16 cellular contexts compared by ENCODE assay signal in the genomic region with DNA sequence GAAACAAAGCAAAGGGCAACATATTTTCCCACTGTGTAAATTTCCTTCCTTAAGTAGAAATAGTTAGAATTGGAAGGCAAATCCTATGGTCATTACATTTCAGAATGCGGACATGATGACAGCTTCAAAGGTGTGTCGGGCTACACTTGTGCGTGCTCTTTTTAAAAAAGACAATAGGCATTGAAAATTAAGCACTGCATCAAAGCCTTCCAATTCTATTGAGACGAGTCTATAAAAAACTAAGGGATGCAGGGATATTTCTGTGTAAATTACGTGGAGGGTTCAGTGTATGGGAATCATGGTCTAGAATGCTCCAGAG.
DNase-seq lines count a peak whose midpoint lies in the region; ATAC-seq, FAIRE-seq and TF ChIP-seq lines count a peak whose summit lies in the region.
"Had no signal": no experiment of that assay in that cellular context is flagged by ENCODE, and none has a peak within 500 bp of the region (broad histone marks: within the 10 kb centered on the region; RNA-seq: fewer than 3 reads in every experiment).

No MANE protein-coding gene starts in this region.

- H3K27me3 ChIP-seq in heart right ventricle (no peaks in the 10 kb centered on the region), endothelial cell of umbilical vein (ENCODE audit: control insufficient read depth in 2 of 2, insufficient read depth in 2 of 2, low read length in 2 of 2) (no peaks in the 10 kb centered on the region)

- H2AFZ ChIP-seq in endothelial cell of umbilical vein (ENCODE audit: low read depth, low read length) = no peak overlapping the region

- POLR2A ChIA-PET in endothelial cell of umbilical vein (lab: Charles Lee) = no interaction called here

- no peak overlapping the region for H3K9ac ChIP-seq in endothelial cell of umbilical vein (replicated peaks; ENCODE audit: extremely low read depth, insufficient read depth, low read length)

- no peaks in the 10 kb centered on the region for H3K36me3 Mint-ChIP-seq in osteocyte (ENCODE audit: unreplicated experiment)
- H3K36me3 Mint-ChIP-seq: CD14-positive monocyte; CD8-positive, alpha-beta T cell had no signal

- H3K9me3 Mint-ChIP-seq in osteocyte (ENCODE audit: unreplicated experiment) = no peaks in the 10 kb centered on the region

- no peak for TF ChIP-seq POLR2A in endothelial cell of umbilical vein (IDR thresholded peaks at IDR 0.05; ENCODE audit: low read depth, low read length)
- no peak for TF ChIP-seq POLR2A in GM12892 (IDR thresholded peaks at IDR 0.05; ENCODE audit: low read depth, low read length)

- H3K4me1 ChIP-seq in heart right ventricle (peaks cover 0 to 38% (median 11%) of the 10 kb centered on the region in 9 donors), endothelial cell of umbilical vein (ENCODE audit: control insufficient read depth, extremely low read depth, insufficient read depth, low read length) (no peaks in the 10 kb centered on the region)
- H3K4me1 ChIP-seq: HAP-1 had no signal

- no peaks in the 10 kb centered on the region for H3K9me1 ChIP-seq in endothelial cell of umbilical vein (replicated peaks; ENCODE audit: control insufficient read depth, extremely low read depth, insufficient read depth, low read length)

- H3K4me3 ChIP-seq in heart right ventricle (no peak overlapping the region), endothelial cell of umbilical vein (replicated peaks in 1 of 3; ENCODE audit: insufficient read depth in 1 of 3, low read depth in 1 of 3, low read length in 3 of 3) (no peak overlapping the region)
- H3K4me3 ChIP-seq: HAP-1 had no signal

- DNase-seq in heart right ventricle = no peak
- no peak for DNase-seq in cardiac septum (ENCODE audit: low spot score)
- DNase-seq in endothelial cell of umbilical vein (ENCODE audit: low read depth, low spot score) = no peak
- DNase-seq in osteocyte (ENCODE audit: extremely low spot score, unreplicated experiment) = no peak
- no peak for DNase-seq in SHP77 (lab: John Stamatoyannopoulos, UW)
- no peak for DNase-seq in GM12892 (ENCODE audit: insufficient read length)
- DNase-seq in activated effector memory CD4-positive, alpha-beta T cell treated with anti-CD3 and anti-CD28 coated beads, Interleukin-2, amount 50 U/mL, for 16 hours = no peak
- DNase-seq: CD8-positive, alpha-beta T cell; COR-L47; DND-41; GF-D8 had no signal

- H3K4me2 ChIP-seq in endothelial cell of umbilical vein (ENCODE audit: insufficient read depth, low read length) = no peak overlapping the region

- no peaks in the 10 kb centered on the region for H3K79me2 ChIP-seq in endothelial cell of umbilical vein (ENCODE audit: control insufficient read depth, insufficient read depth, low read length)

- intact Hi-C loops in heart right ventricle (cut with DNase I) (no loop called here), cardiac septum (cut with DNase I) (no loop called here), endothelial cell of umbilical vein (cut with micrococcal nuclease) (no loop called here)

- dilution Hi-C loops in endothelial cell of umbilical vein (cut with MboI; ENCODE audit: extremely low pct_ligation_motif_present, low sequenced_read_pairs) = no loop called here

- H3K27ac Mint-ChIP-seq in osteocyte (ENCODE audit: unreplicated experiment) = peak overlapping the region; percentile 15
- H3K27ac Mint-ChIP-seq: B cell; CD14-positive monocyte; CD8-positive, alpha-beta T cell had no signal

- H3K36me3 ChIP-seq in heart right ventricle (no peaks in the 10 kb centered on the region), endothelial cell of umbilical vein (ENCODE audit: control insufficient read depth in 2 of 2, extremely low read depth in 1 of 2, insufficient read depth in 2 of 2, low read length in 2 of 2) (no peaks in the 10 kb centered on the region)
- H3K36me3 ChIP-seq: HAP-1 had no signal

- peak in 5 of 8 donors; percentile 44 to 84 (median 75) for ATAC-seq in heart right ventricle
- ATAC-seq: CD8-positive, alpha-beta T cell had no signal

- no peaks in the 10 kb centered on the region for H4K20me1 ChIP-seq in endothelial cell of umbilical vein (replicated peaks; ENCODE audit: control insufficient read depth, extremely low read depth, insufficient read depth, low read length)

- no peaks in the 10 kb centered on the region for H3K27me3 Mint-ChIP-seq in osteocyte (ENCODE audit: unreplicated experiment)
- H3K27me3 Mint-ChIP-seq: B cell had no signal

- 52 to 56% methylated on average over 5 of the region's 5 CpGs for WGBS in heart right ventricle, 2 donors

- no TSS peak for BruUV-seq in endothelial cell of umbilical vein (replicated peaks; lab: Mats Ljungman, UMichigan)

- H3K4me1 Mint-ChIP-seq in osteocyte (ENCODE audit: unreplicated experiment) = peaks cover 10% of the 10 kb centered on the region
- H3K4me1 Mint-ChIP-seq: B cell had no signal

- H3K27ac ChIP-seq in heart right ventricle (peak overlapping the region in 9 of 10 donors; percentile 3 to 76 (median 55)), endothelial cell of umbilical vein (ENCODE audit: insufficient read depth, low read depth, low read length) (no peak overlapping the region)

- TF ChIP-seq CTCF in heart right ventricle (IDR thresholded peaks at IDR 0.05) = no peak
- TF ChIP-seq CTCF in endothelial cell of umbilical vein (IDR thresholded peaks at IDR 0.05; ENCODE audit: extremely low read depth in 1 of 2, insufficient read depth in 1 of 2, low read depth in 1 of 2, low read length in 2 of 2) = no peak
- TF ChIP-seq CTCF in osteocyte (IDR thresholded peaks at IDR 0.05) = no peak

- FAIRE-seq in endothelial cell of umbilical vein (lab: Jason Lieb, UNC) (no peak), GM12892 (lab: Jason Lieb, UNC) (no peak)
- FAIRE-seq: D721Med, H1 had no signal

- CTCF ChIA-PET in endothelial cell of umbilical vein (lab: Charles Lee) = no interaction called here

- no peaks in the 10 kb centered on the region for H3K9me3 ChIP-seq in heart right ventricle
- no peaks in the 10 kb centered on the region for H3K9me3 ChIP-seq in endothelial cell of umbilical vein (replicated peaks; ENCODE audit: control insufficient read depth, insufficient read depth, low read length)
- H3K9me3 ChIP-seq: HAP-1 had no signal

- no peak overlapping the region for H3K4me3 Mint-ChIP-seq in osteocyte (ENCODE audit: unreplicated experiment)
- H3K4me3 Mint-ChIP-seq: B cell; CD14-positive monocyte; CD8-positive, alpha-beta T cell had no signal

TF ChIP-seq in endothelial cell of umbilical vein, 7 proteins besides CTCF, POLR2A, EP300 and RAD21:
- no peak for TF ChIP-seq GATA2 (IDR thresholded peaks at IDR 0.05; ENCODE audit: insufficient read depth, insufficient read length, low read depth, low read length)
- TF ChIP-seq JUN (IDR thresholded peaks at IDR 0.05; ENCODE audit: borderline replicate concordance, insufficient read depth, insufficient read length, low read depth) = peak; percentile 78
TF ChIP-seq in endothelial cell of umbilical vein: peak in this region for 1.
